ENCODE assay signal across 8 cellular contexts in the genomic region with DNA sequence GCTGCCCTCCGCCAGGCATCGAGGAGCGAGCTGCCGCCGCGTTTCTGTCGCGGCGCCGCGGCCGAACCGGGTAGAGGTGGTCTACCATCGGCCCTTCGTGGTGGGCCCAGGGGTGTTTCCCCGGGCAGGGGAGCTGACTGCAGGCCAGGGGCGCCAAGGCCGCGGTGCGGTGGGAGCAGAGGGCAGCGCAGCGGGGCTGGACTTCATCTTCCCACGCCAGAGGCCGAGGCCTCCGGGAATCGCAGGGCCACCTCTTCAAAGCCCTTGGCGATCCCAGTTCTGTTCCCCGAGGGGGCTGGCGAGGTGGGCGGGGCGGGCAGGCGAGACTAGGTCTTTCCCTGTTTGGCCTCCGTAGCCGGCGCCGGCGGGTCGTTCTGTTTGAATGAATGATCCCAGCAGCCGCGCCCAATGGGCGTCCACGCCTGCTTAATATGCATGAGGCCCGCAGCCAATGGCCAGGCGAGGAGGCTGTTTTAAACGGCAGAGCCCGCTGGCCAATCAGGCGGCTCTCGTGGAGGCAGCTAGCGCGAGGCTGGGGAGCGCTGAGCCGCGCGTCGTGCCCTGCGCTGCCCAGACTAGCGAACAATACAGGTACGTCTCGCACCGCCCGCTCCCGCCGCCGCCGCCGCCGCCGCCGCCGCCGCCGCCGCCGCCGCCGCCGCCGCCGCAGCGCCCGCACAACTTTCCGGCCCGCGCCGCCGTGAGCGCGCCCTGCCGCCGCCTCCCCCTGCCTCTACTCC. TPM values are rescaled to one million over a fixed set of nuclear protein-coding genes. Genes with fewer than 3 reads are reported as not detected.
DNase-seq lines count a peak whose midpoint lies in the region; ATAC-seq and TF ChIP-seq lines count a peak whose summit lies in the region.

TSS of gene HMGB3 (plus strand) at position 550 of the 740 bp plus-strand sequence. CDS start 2,265 bp downstream, outside the sequence.

- H3K27me3 Mint-ChIP-seq in CD14-positive monocyte (ENCODE audit: low read depth in 3 of 3), result peaks cover 0 to 4% (median 4%) of the 10 kb centered on the region in 3 donors

- no peak for TF ChIP-seq POLR2A in lower leg skin (IDR thresholded peaks at IDR 0.05)

- H3K27ac ChIP-seq in dorsolateral prefrontal cortex, result no peak within 1 kb of the TSS

- H3K27me3 ChIP-seq in dorsolateral prefrontal cortex, result peaks cover 0 to 19% (median 0%) of the 10 kb centered on the region in 45 donors

- peak within 1 kb of the TSS in 6 of 7 donors; percentile 43 to 84 (median 74) for H3K27ac Mint-ChIP-seq in CD14-positive monocyte

- intact Hi-C loops in CD14-positive monocyte (cut with micrococcal nuclease), result loop anchor here in 1 of 2 donors (10.0 kb wide), 1 partner anchor 78 kb away; no protein-coding TSS in a partner anchor
- intact Hi-C loops in dorsolateral prefrontal cortex (cut with DNase I), result loop anchor here (5.0 kb wide), 1 partner anchor 81 kb away; no protein-coding TSS in a partner anchor
- intact Hi-C loops in lower leg skin (cut with DNase I; ENCODE audit: low total_unique reads), result no loop called here

- H3K4me3 ChIP-seq in dorsolateral prefrontal cortex, result peak within 1 kb of the TSS; percentile 30 to 69 (median 54)
- H3K4me3 ChIP-seq in lower leg skin (ENCODE audit: low read depth, poor library complexity, severe bottlenecking), result no peak within 1 kb of the TSS

- peaks cover 9% of the 10 kb centered on the region in 2 donors for H3K36me3 Mint-ChIP-seq in CD14-positive monocyte

- H3K9me3 Mint-ChIP-seq in CD14-positive monocyte, result peaks cover 0 to 21% (median 0%) of the 10 kb centered on the region in 7 donors

- no peak for TF ChIP-seq CTCF in CD14-positive monocyte (IDR thresholded peaks at IDR 0.05)
- TF ChIP-seq CTCF in dorsolateral prefrontal cortex (IDR thresholded peaks at IDR 0.05 in 54 of 56, conservative IDR thresholded peaks at IDR 0.05 in 2 of 56; ENCODE audit: low read depth in 1 of 56, partially characterized antibody in 56 of 56), result no peak
- no peak for TF ChIP-seq CTCF in lower leg skin (IDR thresholded peaks at IDR 0.05)

- peaks cover 19% of the 10 kb centered on the region for H3K4me1 Mint-ChIP-seq in CD14-positive monocyte

- peak; percentile 84 for DNase-seq in CD14-positive monocyte (ENCODE audit: low spot score)
- DNase-seq in NCI-H69 (lab: John Stamatoyannopoulos, UW), result peak; percentile 97
- DNase-seq in activated CD4-positive, alpha-beta T cell treated with anti-CD3 and anti-CD28 coated beads, Interleukin-2, amount 50 U/mL, for 24 hours (ENCODE audit: low read depth in 1 of 2, low spot score in 1 of 2), result peak; percentile 43 to 66
- peak; percentile 59 to 91 (median 84) for DNase-seq in dorsolateral prefrontal cortex
- peak; percentile 79 to 91 for DNase-seq in lower leg skin (ENCODE audit: low spot score in 2 of 2)
- peak; percentile 64 to 74 for DNase-seq in stimulated activated CD4-positive, alpha-beta T cell treated with anti-CD3 and anti-CD28 coated beads, Interleukin-4, amount 100 ng/mL, for 48 hours (ENCODE audit: low read depth in 2 of 2)

- ATAC-seq in GM19372 (IDR thresholded peaks at IDR 0.05; ENCODE audit: low read depth, unreplicated experiment) (peak; percentile 93), HG03521 (IDR thresholded peaks at IDR 0.05; ENCODE audit: unreplicated experiment) (peak; percentile 97)

- 46% methylated on average over 89 of the region's 90 CpGs; no CpG with 5 or more reads in 1 of the 2 donors for WGBS in lower leg skin, 2 donors

- peak within 1 kb of the TSS; percentile 82 to 89 for H3K4me3 Mint-ChIP-seq in CD14-positive monocyte

RNA-seq across cellular contexts. Expression of gene HMGB3, which starts in this region (rescaled TPM):
- 1 to 10 TPM; 3.0 to 6.4 TPM for polyA plus RNA-seq in CD14-positive monocyte
- total RNA-seq in dorsolateral prefrontal cortex (10 to 100 TPM in 110 of 120 experiments, 1 to 10 TPM in 10; 5.9 to 33.1 (median 18.5) TPM), lower leg skin (10 to 100 TPM in 3 of 4 donors, 1 to 10 TPM in 1; 6.3 to 23.3 (median 13.9) TPM)
